Comparison of ENCODE assay signal across 1 cellular context in genomic region chr11:88680806-88681205, GRCh38.
TF ChIP-seq lines count a peak whose summit lies in the region.

No MANE protein-coding gene starts in this region.

TF ChIP-seq in GM23338, 12 proteins besides CTCF, POLR2A, EP300 and RAD21 (continued from another document):
- TF ChIP-seq NANOG (IDR thresholded peaks at IDR 0.05; ENCODE audit: borderline replicate concordance) (no peak), STAT1 (IDR thresholded peaks at IDR 0.05; ENCODE audit: unreplicated experiment) (no peak)
